Comparison of ENCODE assay signal across 11 cellular contexts in genomic region chr15:44102675-44103254, GRCh38.
DNase-seq lines count a peak whose midpoint lies in the region; ATAC-seq and TF ChIP-seq lines count a peak whose summit lies in the region.
"Had no signal": no experiment of that assay in that cellular context is flagged by ENCODE, and none has a peak within 500 bp of the region (broad histone marks: within the 10 kb centered on the region; RNA-seq: fewer than 3 reads in every experiment).

No MANE protein-coding gene starts in this region.

- in situ Hi-C loops in astrocyte of the spinal cord (cut with HindIII; ENCODE audit: low sequenced_read_pairs): no loop called here

- no peak overlapping the region for H3K4me3 ChIP-seq in astrocyte of the spinal cord (ENCODE audit: low read depth, low read length)
- no peak overlapping the region for H3K4me3 ChIP-seq in upper lobe of left lung
- H3K4me3 ChIP-seq in naive thymus-derived CD4-positive, alpha-beta T cell (ENCODE audit: low read length): no peak overlapping the region

- intact Hi-C loops in naive thymus-derived CD4-positive, alpha-beta T cell (cut with micrococcal nuclease): no loop called here

- no peak overlapping the region for H3K4me3 Mint-ChIP-seq in activated T-helper 17 cell treated with anti-CD3 and anti-CD28 coated beads, Interleukin-2, amount 50 U/mL, for 72 hours
- H3K4me3 Mint-ChIP-seq in naive thymus-derived CD4-positive, alpha-beta T cell: no peak overlapping the region
- H3K4me3 Mint-ChIP-seq: B cell, H9 had no signal

- no peaks in the 10 kb centered on the region for H3K9me3 ChIP-seq in upper lobe of left lung
- no peaks in the 10 kb centered on the region for H3K9me3 ChIP-seq in naive thymus-derived CD4-positive, alpha-beta T cell (ENCODE audit: control insufficient read depth in 2 of 3, low read length in 3 of 3)

- CTCF ChIA-PET in naive thymus-derived CD4-positive, alpha-beta T cell (lab: Charles Lee): interaction anchor here (1.0 kb wide), 1 partner anchor 37 kb away, joined by 4 read pairs; no protein-coding TSS in a partner anchor

- H3K36me3 Mint-ChIP-seq in activated T-helper 17 cell treated with anti-CD3 and anti-CD28 coated beads, Interleukin-2, amount 50 U/mL, for 72 hours (ENCODE audit: low read depth): no peaks in the 10 kb centered on the region
- no peaks in the 10 kb centered on the region for H3K36me3 Mint-ChIP-seq in naive thymus-derived CD4-positive, alpha-beta T cell

- no peak overlapping the region for H3K27ac Mint-ChIP-seq in activated T-helper 17 cell treated with anti-CD3 and anti-CD28 coated beads, Interleukin-2, amount 50 U/mL, for 72 hours
- H3K27ac Mint-ChIP-seq in naive thymus-derived CD4-positive, alpha-beta T cell: no peak overlapping the region
- H3K27ac Mint-ChIP-seq: B cell, H9 had no signal

- TF ChIP-seq POLR2A in upper lobe of left lung (IDR thresholded peaks at IDR 0.05): no peak

- no peaks in the 10 kb centered on the region for H3K4me1 ChIP-seq in upper lobe of left lung
- no peaks in the 10 kb centered on the region for H3K4me1 ChIP-seq in naive thymus-derived CD4-positive, alpha-beta T cell (ENCODE audit: control insufficient read depth in 2 of 2, insufficient read depth in 2 of 2, low read length in 2 of 2)

- peak; percentile 34 to 41 for ATAC-seq in upper lobe of left lung (ENCODE audit: low FRiP score in 2 of 2)
- ATAC-seq in activated T-helper 17 cell treated with anti-CD3 and anti-CD28 coated beads, Interleukin-2, amount 50 U/mL, for 72 hours (replicated peaks): no peak
- ATAC-seq in HG02571 (IDR thresholded peaks at IDR 0.05; ENCODE audit: unreplicated experiment): no peak
- ATAC-seq in naive thymus-derived CD4-positive, alpha-beta T cell: no peak

- no peak for TF ChIP-seq EP300 in upper lobe of left lung (IDR thresholded peaks at IDR 0.05)

- POLR2A ChIA-PET in naive thymus-derived CD4-positive, alpha-beta T cell (lab: Charles Lee): interaction anchor here (0.6 kb wide), 1 partner anchor 78 kb away, joined by 5 read pairs; no protein-coding TSS in a partner anchor

- peak in 2 of 3 experiments; percentile 11 to 60 for DNase-seq in NCI-H1417 (lab: John Stamatoyannopoulos, UW)
- DNase-seq in NCI-H1417 treated with DMSO at 0.1 percent for 48 hours (lab: John Stamatoyannopoulos, UW): no peak
- peak; percentile 99 for DNase-seq in astrocyte of the spinal cord (ENCODE audit: low read depth, low spot score)
- DNase-seq in iris pigment epithelial cell (ENCODE audit: low read depth): peak; percentile 99
- DNase-seq in upper lobe of left lung: no peak
- DNase-seq in naive thymus-derived CD4-positive, alpha-beta T cell: no peak
- DNase-seq: effector memory CD4-positive, alpha-beta T cell; H9 had no signal

- no peaks in the 10 kb centered on the region for H3K36me3 ChIP-seq in upper lobe of left lung
- no peaks in the 10 kb centered on the region for H3K36me3 ChIP-seq in naive thymus-derived CD4-positive, alpha-beta T cell (ENCODE audit: control insufficient read depth in 2 of 3, insufficient read depth in 3 of 3, low read length in 3 of 3)

- H3K27me3 Mint-ChIP-seq in activated T-helper 17 cell treated with anti-CD3 and anti-CD28 coated beads, Interleukin-2, amount 50 U/mL, for 72 hours: peaks cover 10% of the 10 kb centered on the region
- H3K27me3 Mint-ChIP-seq in naive thymus-derived CD4-positive, alpha-beta T cell: peaks cover 5 to 39% (median 14%) of the 10 kb centered on the region in 5 donors

- no peaks in the 10 kb centered on the region for H3K9me3 Mint-ChIP-seq in activated T-helper 17 cell treated with anti-CD3 and anti-CD28 coated beads, Interleukin-2, amount 50 U/mL, for 72 hours
- H3K9me3 Mint-ChIP-seq in naive thymus-derived CD4-positive, alpha-beta T cell: no peaks in the 10 kb centered on the region
- H3K9me3 Mint-ChIP-seq: H9 had no signal

- H3K27me3 ChIP-seq in upper lobe of left lung: no peaks in the 10 kb centered on the region
- H3K27me3 ChIP-seq in naive thymus-derived CD4-positive, alpha-beta T cell (ENCODE audit: control insufficient read depth in 2 of 2, insufficient read depth in 2 of 2, low read length in 2 of 2): no peaks in the 10 kb centered on the region

- TF ChIP-seq CTCF in astrocyte of the spinal cord (IDR thresholded peaks at IDR 0.05; ENCODE audit: low read depth, low read length) (no peak), upper lobe of left lung (IDR thresholded peaks at IDR 0.05) (no peak)

- H3K27ac ChIP-seq in upper lobe of left lung: no peak overlapping the region
- no peak overlapping the region for H3K27ac ChIP-seq in naive thymus-derived CD4-positive, alpha-beta T cell (ENCODE audit: low read depth, low read length)

- no peaks in the 10 kb centered on the region for H3K4me1 Mint-ChIP-seq in activated T-helper 17 cell treated with anti-CD3 and anti-CD28 coated beads, Interleukin-2, amount 50 U/mL, for 72 hours
- no peaks in the 10 kb centered on the region for H3K4me1 Mint-ChIP-seq in naive thymus-derived CD4-positive, alpha-beta T cell
- H3K4me1 Mint-ChIP-seq: B cell had no signal

Comparison
In these comparisons a context has a peak if more than half of its experiments do, and no peak if none do; other contexts are left out.
1. DNase-seq: peak in NCI-H1417 (2 of 3), astrocyte of the spinal cord (single experiment) and iris pigment epithelial cell (single experiment); none in NCI-H1417 treated with DMSO at 0.1 percent for 48 hours (single experiment), upper lobe of left lung (0 of 2) and naive thymus-derived CD4-positive, alpha-beta T cell (0 of 9).
2. ATAC-seq: peak in upper lobe of left lung (2 of 2); none in activated T-helper 17 cell treated with anti-CD3 and anti-CD28 coated beads, Interleukin-2, amount 50 U/mL, for 72 hours (single experiment), HG02571 (single experiment) and naive thymus-derived CD4-positive, alpha-beta T cell (single experiment).